ENCODE assay signal across 24 cellular contexts in the genomic region with DNA sequence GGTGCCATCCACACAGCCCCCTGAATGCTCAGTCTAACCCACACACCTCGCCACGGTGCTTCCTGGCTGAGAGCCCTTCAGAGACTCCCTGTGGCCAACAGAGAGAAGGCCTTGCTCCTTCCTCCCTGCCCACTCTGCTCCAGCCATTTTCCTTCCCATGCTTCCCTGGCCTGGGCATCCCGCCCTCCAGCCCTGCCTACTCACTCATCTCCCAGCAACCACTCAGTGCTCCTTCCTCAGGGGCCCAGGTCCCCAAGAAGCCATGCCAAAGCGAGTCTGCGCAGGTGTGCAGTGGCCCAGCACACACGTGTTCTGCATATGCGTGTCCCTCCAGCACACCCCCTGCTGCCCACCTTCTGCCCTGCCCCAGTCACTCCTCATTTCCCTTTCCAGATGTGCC. TPM values are rescaled to one million over a fixed set of nuclear protein-coding genes. Genes with fewer than 3 reads are reported as not detected.
DNase-seq lines count a peak whose midpoint lies in the region; ATAC-seq and TF ChIP-seq lines count a peak whose summit lies in the region.
"Had no signal": no experiment of that assay in that cellular context is flagged by ENCODE, and none has a peak within 500 bp of the region (broad histone marks: within the 10 kb centered on the region; RNA-seq: fewer than 3 reads in every experiment).

No MANE protein-coding gene starts in this region.

- H3K4me1 Mint-ChIP-seq in H9, result peaks cover 5 to 21% of the 10 kb centered on the region in 2 experiments; a peak in 3 of 4 replicates

- H2BK20ac ChIP-seq in H9 (ENCODE audit: low read depth, low read length, poor library complexity, severe bottlenecking), result no peak overlapping the region

- no peak overlapping the region for H2BK5ac ChIP-seq in H9 (ENCODE audit: insufficient read length, low read length)

- peak overlapping the region in 2 of 3 experiments; percentile 37 to 78; a peak in 3 of 7 replicates for H3K27ac Mint-ChIP-seq in H9
- H3K27ac Mint-ChIP-seq: activated CD4-positive, alpha-beta memory T cell treated with anti-CD3 and anti-CD28 coated beads, Interleukin-2, amount 10 ng/mL, durations not matched to agents 7 days and 5 days; nephron progenitor cell had no signal

- H3K4ac ChIP-seq in H9 (ENCODE audit: low read depth, low read length), result no peak overlapping the region

- no peak overlapping the region for H3K56ac ChIP-seq in H9 (ENCODE audit: insufficient read length, low read depth, low read length)

- H3K36me3 Mint-ChIP-seq in H9 (ENCODE audit: insufficient read depth in 1 of 3, low read depth in 3 of 3), result peaks cover 38 to 85% (median 67%) of the 10 kb centered on the region in 3 experiments; a peak in 6 of 7 replicates

- WGBS in H9 (ENCODE audit: extremely low coverage, insufficient read length, low lambda C conversion rate), result no CpG with 5 or more reads among the region's 7 CpGs

- H2AK5ac ChIP-seq in H9 (ENCODE audit: insufficient read length, low read length), result no peak overlapping the region

- H2AFZ ChIP-seq in H9 (ENCODE audit: low read length) (no peak overlapping the region), OCI-LY3 (ENCODE audit: low read depth, low read length) (no peak overlapping the region)

- DNase-seq in H9, result no peak
- DNase-seq in AG20443 (ENCODE audit: low spot score), result no peak
- no peak for DNase-seq in HUDEP-2 (lab: John Stamatoyannopoulos, UW; ENCODE audit: unreplicated experiment in 76 of 76)
- DNase-seq: activated CD4-positive, alpha-beta memory T cell treated with anti-CD3 and anti-CD28 coated beads, Interleukin-2, amount 10 ng/mL, durations not matched to agents 7 days and 5 days; activated naive CD4-positive, alpha-beta T cell; amniotic stem cell; central memory CD4-positive, alpha-beta T cell; kidney glomerular epithelial cell; NCI-H1436 treated with DMSO at 0.1 percent for 48 hours; NCI-H2171; NCI-H526 treated with DMSO at 0.1 percent for 48 hours; nephron progenitor cell; SIG-M5; stimulated activated CD4-positive, alpha-beta T cell treated with anti-CD3 and anti-CD28 coated beads, Interleukin-2, amount 100 ng/mL, for 24 hours; stimulated activated naive CD4-positive, alpha-beta T cell treated with Interleukin-2 at 50 U/mL for 16 hours; transverse colon had no signal

- H3K27me3 Mint-ChIP-seq in H9 (ENCODE audit: low read depth), result no peaks in the 10 kb centered on the region; the same call in 1 of the 2 replicates

- no peak for ATAC-seq in GM21515 (IDR thresholded peaks at IDR 0.05; ENCODE audit: unreplicated experiment)
- ATAC-seq: gastroesophageal sphincter, HCT116, HepG2 had no signal

- no peaks in the 10 kb centered on the region for H3K23me2 ChIP-seq in H9 (ENCODE audit: insufficient read length, low read depth, low read length, poor library complexity, severe bottlenecking)

- H3K79me2 ChIP-seq in H9 (ENCODE audit: insufficient read depth, low read length), result no peaks in the 10 kb centered on the region
- H3K79me2 ChIP-seq in OCI-LY3 (ENCODE audit: low read length), result peaks cover 21% of the 10 kb centered on the region

- no peak overlapping the region for H3K4me2 ChIP-seq in H9 (ENCODE audit: insufficient read depth, insufficient read length, low read length)
- H3K4me2 ChIP-seq in OCI-LY3 (ENCODE audit: low read length), result peak overlapping the region; percentile 54

- H3K9me3 ChIP-seq in H9 (ENCODE audit: control insufficient read depth, low read depth, low read length), result no peaks in the 10 kb centered on the region
- no peaks in the 10 kb centered on the region for H3K9me3 ChIP-seq in OCI-LY3 (ENCODE audit: insufficient read depth, low read length)
- H3K9me3 ChIP-seq in endocrine pancreas (ENCODE audit: control insufficient read depth, low read length), result no peaks in the 10 kb centered on the region
- H3K9me3 ChIP-seq: esophagus muscularis mucosa, gastroesophageal sphincter, transverse colon had no signal

- no peak overlapping the region for H3K18ac ChIP-seq in H9 (ENCODE audit: insufficient read length, low read depth, low read length)

- H3K9ac ChIP-seq in H9 (ENCODE audit: extremely low read depth, insufficient read length, low read length) (no peak overlapping the region), OCI-LY3 (ENCODE audit: low read length) (peak overlapping the region; percentile 93), endocrine pancreas (ENCODE audit: control insufficient read depth, insufficient read depth, low read length) (peak overlapping the region; percentile 35)

- H2BK12ac ChIP-seq in H9 (ENCODE audit: insufficient read length, low read depth, low read length), result no peak overlapping the region

- H3K27me3 ChIP-seq in H9 (ENCODE audit: insufficient read depth, low read length) (no peaks in the 10 kb centered on the region), OCI-LY3 (ENCODE audit: low read depth, low read length) (no peaks in the 10 kb centered on the region), endocrine pancreas (ENCODE audit: control insufficient read depth, insufficient read depth, low read length) (no peaks in the 10 kb centered on the region)
- H3K27me3 ChIP-seq: esophagus muscularis mucosa, gastroesophageal sphincter, transverse colon had no signal

- H3K9me3 Mint-ChIP-seq in H9, result no peaks in the 10 kb centered on the region; a peak in 2 of 5 replicates
- H3K9me3 Mint-ChIP-seq: activated CD4-positive, alpha-beta memory T cell treated with anti-CD3 and anti-CD28 coated beads, Interleukin-2, amount 10 ng/mL, durations not matched to agents 7 days and 5 days; nephron progenitor cell had no signal

- no peak overlapping the region for H3T11ph ChIP-seq in H9 (ENCODE audit: low read length)

- H2BK120ac ChIP-seq in H9 (ENCODE audit: low read depth, low read length, poor library complexity, severe bottlenecking), result no peak overlapping the region

- no peak overlapping the region for H3K4me3 Mint-ChIP-seq in H9
- H3K4me3 Mint-ChIP-seq: activated CD4-positive, alpha-beta memory T cell treated with anti-CD3 and anti-CD28 coated beads, Interleukin-2, amount 10 ng/mL, durations not matched to agents 7 days and 5 days; nephron progenitor cell had no signal

- no peaks in the 10 kb centered on the region for H3K79me1 ChIP-seq in H9 (ENCODE audit: insufficient read depth, low read depth, low read length, poor library complexity, severe bottlenecking)

- no peak overlapping the region for H2BK15ac ChIP-seq in H9 (ENCODE audit: low read depth, low read length)

- no peak overlapping the region for H3K14ac ChIP-seq in H9 (ENCODE audit: insufficient read depth, low read length)

- TF ChIP-seq CTCF in H9 (conservative IDR thresholded peaks at IDR 0.05), result no peak
- TF ChIP-seq CTCF in OCI-LY3 (IDR thresholded peaks at IDR 0.05; ENCODE audit: low read depth, low read length), result no peak

- H4K20me1 ChIP-seq in H9 (ENCODE audit: control insufficient read depth, insufficient read depth, insufficient read length) (no peaks in the 10 kb centered on the region), OCI-LY3 (ENCODE audit: insufficient read depth, low read length) (no peaks in the 10 kb centered on the region)

- H3K27ac ChIP-seq in H9 (ENCODE audit: insufficient read length, low read depth, low read length) (no peak overlapping the region), OCI-LY3 (ENCODE audit: low read length) (peak overlapping the region; percentile 97), skin epidermis (peak overlapping the region in 15 of 21 experiments; percentile 2 to 71 (median 47))
- H3K27ac ChIP-seq: esophagus muscularis mucosa, gastroesophageal sphincter had no signal

- H3K36me3 ChIP-seq in OCI-LY3 (replicated peaks; ENCODE audit: low read depth, low read length) (peaks cover 71% of the 10 kb centered on the region), endocrine pancreas (ENCODE audit: control insufficient read depth, insufficient read depth, low read length) (no peaks in the 10 kb centered on the region)

- no peaks in the 10 kb centered on the region for H3K4me1 ChIP-seq in H9 (ENCODE audit: insufficient read depth, low read length)
- peaks cover 79% of the 10 kb centered on the region for H3K4me1 ChIP-seq in OCI-LY3 (ENCODE audit: low read length)
- H3K4me1 ChIP-seq in endocrine pancreas (ENCODE audit: control insufficient read depth, insufficient read depth, low read length), result no peaks in the 10 kb centered on the region

- no peak overlapping the region for H4K8ac ChIP-seq in H9 (replicated peaks; ENCODE audit: insufficient read length, low read depth, low read length)

- H3K23ac ChIP-seq in H9 (ENCODE audit: insufficient read length, low read depth, low read length), result no peak overlapping the region

- H4K91ac ChIP-seq in H9 (ENCODE audit: insufficient read length, low read depth, low read length), result no peak overlapping the region

- H3K4me3 ChIP-seq in OCI-LY3 (ENCODE audit: low read length) (peak overlapping the region; percentile 28; the same call in 1 of the 2 replicates), endocrine pancreas (ENCODE audit: control insufficient read depth, insufficient read depth, low read length) (no peak overlapping the region), skin epidermis (no peak overlapping the region)
- H3K4me3 ChIP-seq: esophagus muscularis mucosa, gastroesophageal sphincter, transverse colon had no signal

- no peak overlapping the region for H4K5ac ChIP-seq in H9 (ENCODE audit: insufficient read length, low read depth, low read length)

RNA-seq across cellular contexts. Expression of a gene that starts 56.4 kb away (rescaled TPM):
- 113 and 121 TPM in 2 replicates for total RNA-seq in H9 (2021)
